Comparison of ENCODE assay signal across 13 cellular contexts in genomic region chr12:94761559-94761958, GRCh38.
DNase-seq lines count a peak whose midpoint lies in the region; ATAC-seq, FAIRE-seq and TF ChIP-seq lines count a peak whose summit lies in the region.
"Had no signal": no experiment of that assay in that cellular context is flagged by ENCODE, and none has a peak within 500 bp of the region (broad histone marks: within the 10 kb centered on the region; RNA-seq: fewer than 3 reads in every experiment).

No MANE protein-coding gene starts in this region.

- TF ChIP-seq CTCF in A549 (IDR thresholded peaks at IDR 0.05) (no peak), SK-N-SH (IDR thresholded peaks at IDR 0.05) (no peak), fibroblast of villous mesenchyme (IDR thresholded peaks at IDR 0.05; ENCODE audit: insufficient read depth, low read depth, low read length) (no peak), right atrium auricular region (IDR thresholded peaks at IDR 0.05) (no peak)

- DNase-seq in A549 (ENCODE audit: low read depth in 1 of 2, low spot score in 1 of 2) = peak; percentile 64 to 84
- DNase-seq in GM04503 (ENCODE audit: low read depth) = peak; percentile 54
- no peak for DNase-seq in SK-N-SH
- peak; percentile 86 for DNase-seq in fibroblast of villous mesenchyme (ENCODE audit: low read depth)
- no peak for DNase-seq in D341Med (ENCODE audit: low spot score)
- no peak for DNase-seq in stimulated activated naive CD4-positive, alpha-beta T cell treated with Interleukin-2 at 50 U/mL for 16 hours (lab: John Stamatoyannopoulos, UW)
- no peak for DNase-seq in right atrium auricular region (ENCODE audit: low spot score)
- DNase-seq: aorta, DMS 273 treated with DMSO at 0.1 percent for 48 hours, Kasumi-1, NCI-H774, pancreas had no signal

- no peak overlapping the region for H3K27ac ChIP-seq in A549
- H3K27ac ChIP-seq in SK-N-SH (ENCODE audit: low read depth in 2 of 2, low read length in 1 of 2) = peak overlapping the region in 1 of 2 experiments; percentile 54; a peak in 1 of 4 replicates
- H3K27ac ChIP-seq in right atrium auricular region = no peak overlapping the region
- H3K27ac ChIP-seq: pancreas had no signal

- TF ChIP-seq RAD21 in A549 (conservative IDR thresholded peaks at IDR 0.05 in 1 of 2, IDR thresholded peaks at IDR 0.05 in 1 of 2) (no peak), SK-N-SH (IDR thresholded peaks at IDR 0.05; ENCODE audit: low read length) (no peak)

- TF ChIP-seq EP300 in A549 (IDR thresholded peaks at IDR 0.05) (no peak), SK-N-SH (IDR thresholded peaks at IDR 0.05; ENCODE audit: borderline replicate concordance in 1 of 2, low read depth in 1 of 2, low read length in 1 of 2) (no peak)

- POLR2A ChIA-PET in A549 (lab: Yijun Ruan, JAX) (no interaction called here), SK-N-SH (lab: Yijun Ruan, JAX) (no interaction called here)

- FAIRE-seq in A549 (lab: Jason Lieb, UNC) = peak; percentile 23

- CTCF ChIA-PET in A549 (lab: Yijun Ruan, JAX) (interaction anchor here (0.6 to 3.5 kb wide), 5 partner anchors 7 to 740 kb away, joined by 3 to 16 read pairs (median 12); no protein-coding TSS in a partner anchor), SK-N-SH (lab: Yijun Ruan, JAX) (interaction anchor here (1.4 to 2.7 kb wide), 3 partner anchors 114 to 575 kb away, joined by 4 to 14 read pairs (median 4); no protein-coding TSS in a partner anchor)

- H3K4me2 ChIP-seq in A549 (peak overlapping the region; percentile 30; the same call in 2 of the 3 replicates), SK-N-SH (no peak overlapping the region)

- H3K9me2 ChIP-seq in SK-N-SH = no peaks in the 10 kb centered on the region

- H4K20me1 ChIP-seq in SK-N-SH (ENCODE audit: insufficient read depth) = no peaks in the 10 kb centered on the region

- H3K4me3 ChIP-seq in A549 (no peak overlapping the region), SK-N-SH (ENCODE audit: low read depth in 2 of 2, low read length in 1 of 2) (no peak overlapping the region), fibroblast of villous mesenchyme (ENCODE audit: low read depth, low read length) (no peak overlapping the region), right atrium auricular region (no peak overlapping the region)
- H3K4me3 ChIP-seq: pancreas had no signal

- H3K79me2 ChIP-seq in SK-N-SH (ENCODE audit: insufficient read depth) = no peaks in the 10 kb centered on the region

- H3K27me3 ChIP-seq in SK-N-SH (ENCODE audit: insufficient read depth) (no peaks in the 10 kb centered on the region), right atrium auricular region (no peaks in the 10 kb centered on the region)
- H3K27me3 ChIP-seq: pancreas had no signal

- no peak overlapping the region for H3K9ac ChIP-seq in SK-N-SH

- H3K9me3 ChIP-seq in A549 (no peaks in the 10 kb centered on the region), SK-N-SH (no peaks in the 10 kb centered on the region), right atrium auricular region (no peaks in the 10 kb centered on the region)
- H3K9me3 ChIP-seq: pancreas had no signal

- ATAC-seq in A549 (peak; percentile 88 to 96), GM19324 (IDR thresholded peaks at IDR 0.05; ENCODE audit: low FRiP score, unreplicated experiment) (no peak)
- ATAC-seq: pancreas had no signal

- H3F3A ChIP-seq in SK-N-SH (replicated peaks; ENCODE audit: insufficient read depth) = no peaks in the 10 kb centered on the region

- peaks cover 10% of the 10 kb centered on the region; the same call in 2 of the 3 replicates for H3K4me1 ChIP-seq in A549
- no peaks in the 10 kb centered on the region; a peak in 1 of 4 replicates for H3K4me1 ChIP-seq in SK-N-SH (ENCODE audit: control insufficient read depth in 1 of 2, insufficient read depth in 2 of 2, low read depth in 1 of 2, low read length in 1 of 2)
- H3K4me1 ChIP-seq in right atrium auricular region = no peaks in the 10 kb centered on the region
- H3K4me1 ChIP-seq: pancreas had no signal

- WGBS in A549 (ENCODE audit: missing lambda C conversion rate) = 1% methylated on average over 3 of the region's 3 CpGs
- WGBS in SK-N-SH (ENCODE audit: low lambda C conversion rate) = 11% methylated on average over 3 of the region's 3 CpGs

- H3K36me3 ChIP-seq in SK-N-SH (replicated peaks in 1 of 2; ENCODE audit: control insufficient read depth in 1 of 2, insufficient read depth in 2 of 2, low read length in 1 of 2) (no peaks in the 10 kb centered on the region), right atrium auricular region (no peaks in the 10 kb centered on the region)
- H3K36me3 ChIP-seq: pancreas had no signal

- no peak overlapping the region for H2AFZ ChIP-seq in SK-N-SH (ENCODE audit: low read depth)

- TF ChIP-seq POLR2A in A549 (IDR thresholded peaks at IDR 0.05; ENCODE audit: low read length) = no peak

TF ChIP-seq in A549, 52 proteins besides CTCF, POLR2A, EP300 and RAD21:
- TF ChIP-seq KDM5A (IDR thresholded peaks at IDR 0.05) (no peak), FOSL2 (IDR thresholded peaks at IDR 0.05) (peak; percentile 45; the same call in 1 of the 2 replicates), FOSL2 (CRISPR knock-in tag; IDR thresholded peaks at IDR 0.05) (peak; percentile 93), JUNB (IDR thresholded peaks at IDR 0.05) (peak; percentile 36; the same call in 1 of the 2 replicates)
TF ChIP-seq in A549: peak in this region for 2.

TF ChIP-seq in SK-N-SH, 30 proteins besides CTCF, POLR2A, EP300 and RAD21 (continues in another document):
- no peak for TF ChIP-seq USF2 (IDR thresholded peaks at IDR 0.05; ENCODE audit: borderline replicate concordance, low read depth, low read length)
- TF ChIP-seq SMC3 (IDR thresholded peaks at IDR 0.05; ENCODE audit: low read depth, low read length) = no peak
- peak; percentile 70 for TF ChIP-seq PBX3 (IDR thresholded peaks at IDR 0.05)
- TF ChIP-seq USF1 (IDR thresholded peaks at IDR 0.05; ENCODE audit: borderline replicate concordance, low read depth) = no peak
- no peak for TF ChIP-seq CHD2 (IDR thresholded peaks at IDR 0.05; ENCODE audit: low read length, partially characterized antibody)
- no peak for TF ChIP-seq POLR2AphosphoS5 (IDR thresholded peaks at IDR 0.05; ENCODE audit: low read depth, low read length)
- no peak for TF ChIP-seq RCOR1 (IDR thresholded peaks at IDR 0.05; ENCODE audit: low read length)
- no peak for TF ChIP-seq TEAD4 (IDR thresholded peaks at IDR 0.05; ENCODE audit: borderline replicate concordance, insufficient read depth)
- TF ChIP-seq GABPA (IDR thresholded peaks at IDR 0.05; ENCODE audit: low read depth) = no peak
- TF ChIP-seq, protein P1, sequence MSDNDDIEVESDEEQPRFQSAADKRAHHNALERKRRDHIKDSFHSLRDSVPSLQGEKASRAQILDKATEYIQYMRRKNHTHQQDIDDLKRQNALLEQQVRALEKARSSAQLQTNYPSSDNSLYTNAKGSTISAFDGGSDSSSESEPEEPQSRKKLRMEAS (IDR thresholded peaks at IDR 0.05; ENCODE audit: low read depth) = no peak
- TF ChIP-seq TCF12 (IDR thresholded peaks at IDR 0.05) = 0 out of 2 replicates have a peak, but pooled peaks have one; percentile 28
- no peak for TF ChIP-seq ELF1 (IDR thresholded peaks at IDR 0.05)
- no peak for TF ChIP-seq MXI1 (IDR thresholded peaks at IDR 0.05; ENCODE audit: low read depth, low read length)
- peak; percentile 87 for TF ChIP-seq FOSL2 (IDR thresholded peaks at IDR 0.05; ENCODE audit: borderline replicate concordance, low read depth)

Comparison
In these comparisons a context has a peak if more than half of its experiments do, and no peak if none do; other contexts are left out.
1. DNase-seq: peak in A549 (2 of 2), GM04503 (single experiment) and fibroblast of villous mesenchyme (single experiment); none in SK-N-SH (single experiment), D341Med (single experiment), stimulated activated naive CD4-positive, alpha-beta T cell treated with Interleukin-2 at 50 U/mL for 16 hours (single experiment) and right atrium auricular region (single experiment).
2. Of the 12 proteins assayed by ChIP-seq in both A549 and SK-N-SH: peak only in A549: none; only in SK-N-SH: PBX3; in both: FOSL2; in neither: 10.